Comparison of ENCODE assay signal across 28 cellular contexts in genomic region chr18:21267370-21267769, GRCh38. TPM values are rescaled to one million over a fixed set of nuclear protein-coding genes. Genes with fewer than 3 reads are reported as not detected.
"Had no signal": no experiment of that assay in that cellular context is flagged by ENCODE, and none has a peak within 500 bp of the region (broad histone marks: within the 10 kb centered on the region; RNA-seq: fewer than 3 reads in every experiment).

No MANE protein-coding gene starts in this region.

- H3K4me1 Mint-ChIP-seq: activated T-helper 17 cell treated with anti-CD3 and anti-CD28 coated beads, Interleukin-2, amount 50 U/mL, for 72 hours; naive thymus-derived CD8-positive, alpha-beta T cell; stimulated activated naive CD8-positive, alpha-beta T cell treated with anti-CD3 and anti-CD28 coated beads, Interleukin-15, amount 100 ng/mL, for 72 hours had no signal

- H3K36me3 Mint-ChIP-seq: naive thymus-derived CD8-positive, alpha-beta T cell had no signal

- H3K9me3 Mint-ChIP-seq: activated T-cell treated with anti-CD3 and anti-CD28 coated beads, Interleukin-2, amount 50 U/mL, for 24 hours; activated T-helper 17 cell treated with anti-CD3 and anti-CD28 coated beads, Interleukin-2, amount 50 U/mL, for 72 hours; naive thymus-derived CD8-positive, alpha-beta T cell; neural crest cell; stimulated activated naive CD8-positive, alpha-beta T cell treated with anti-CD3 and anti-CD28 coated beads, Interleukin-15, amount 100 ng/mL, for 72 hours; T-helper 2 cell treated with Interferon-gamma antibody and Interleukin-4, amounts not matched to agents 5 μg/mL and 100 μg/mL, for 36 hours had no signal

- H3K4me3 ChIP-seq: coronary artery, dorsolateral prefrontal cortex, gastroesophageal sphincter, hepatocyte had no signal

- H3K27ac ChIP-seq: brain microvascular endothelial cell, coronary artery, gastroesophageal sphincter, hepatocyte, parathyroid adenoma had no signal

- H3K27ac Mint-ChIP-seq: activated T-cell treated with anti-CD3 and anti-CD28 coated beads, Interleukin-2, amount 50 U/mL, for 24 hours; activated T-helper 17 cell treated with anti-CD3 and anti-CD28 coated beads, Interleukin-2, amount 50 U/mL, for 72 hours; naive thymus-derived CD8-positive, alpha-beta T cell; stimulated activated naive CD8-positive, alpha-beta T cell treated with anti-CD3 and anti-CD28 coated beads, Interleukin-15, amount 100 ng/mL, for 72 hours; T-helper 2 cell treated with Interferon-gamma antibody and Interleukin-4, amounts not matched to agents 5 μg/mL and 100 μg/mL, for 36 hours had no signal

- H3K4me3 Mint-ChIP-seq: activated T-cell treated with anti-CD3 and anti-CD28 coated beads, Interleukin-2, amount 50 U/mL, for 24 hours; activated T-helper 17 cell treated with anti-CD3 and anti-CD28 coated beads, Interleukin-2, amount 50 U/mL, for 72 hours; naive thymus-derived CD8-positive, alpha-beta T cell; stimulated activated naive CD8-positive, alpha-beta T cell treated with anti-CD3 and anti-CD28 coated beads, Interleukin-15, amount 100 ng/mL, for 72 hours; T-helper 2 cell treated with Interferon-gamma antibody and Interleukin-4, amounts not matched to agents 5 μg/mL and 100 μg/mL, for 36 hours had no signal

- H3K36me3 ChIP-seq: brain microvascular endothelial cell, gastroesophageal sphincter had no signal

- FAIRE-seq: astrocyte had no signal

- DNase-seq: activated CD4-positive, alpha-beta T cell treated with anti-CD3 and anti-CD28 coated beads for 48 hours; activated CD4-positive, alpha-beta T cell treated with anti-CD3 and anti-CD28 coated beads, Interleukin-2, amount 50 U/mL, for 48 hours; activated CD8-positive, alpha-beta memory T cell treated with anti-CD3 and anti-CD28 coated beads, Interleukin-2, amount 50 U/mL, for 48 hours; activated gamma-delta T cell treated with Interleukin-2 at 50 U/mL for 16 hours; activated naive CD4-positive, alpha-beta T cell treated with anti-CD3 and anti-CD28 coated beads, Interleukin-2, amount 50 U/mL, for 16 hours; activated T-cell treated with anti-CD3 and anti-CD28 coated beads, Interleukin-2, amount 50 U/mL, for 24 hours; amniotic stem cell; brain microvascular endothelial cell; dorsolateral prefrontal cortex; effector memory CD4-positive, alpha-beta T cell; islet precursor cell; left ventricle myocardium superior; midbrain; naive thymus-derived CD8-positive, alpha-beta T cell; occipital lobe; right cardiac atrium; stimulated activated CD4-positive, alpha-beta T cell treated with anti-CD3 and anti-CD28 coated beads, Interleukin-4, amount 100 ng/mL, for 1 hour; stimulated activated naive CD8-positive, alpha-beta T cell treated with anti-CD3 and anti-CD28 coated beads, Interleukin-15, amount 100 ng/mL, for 72 hours; substantia nigra; T-helper 1 cell had no signal

- H3K27me3 ChIP-seq: gastroesophageal sphincter, hepatocyte had no signal

- H3K9me3 ChIP-seq: gastroesophageal sphincter had no signal

- H3K4me1 ChIP-seq: gastroesophageal sphincter had no signal

RNA-seq across cellular contexts. Expression of gene GREB1L, which starts 25.3 kb away (rescaled TPM):
- total RNA-seq: activated T-helper 17 cell treated with anti-CD3 and anti-CD28 coated beads, Interleukin-2, amount 50 U/mL, for 72 hours; naive thymus-derived CD8-positive, alpha-beta T cell had no signal
